In the genomic region with DNA sequence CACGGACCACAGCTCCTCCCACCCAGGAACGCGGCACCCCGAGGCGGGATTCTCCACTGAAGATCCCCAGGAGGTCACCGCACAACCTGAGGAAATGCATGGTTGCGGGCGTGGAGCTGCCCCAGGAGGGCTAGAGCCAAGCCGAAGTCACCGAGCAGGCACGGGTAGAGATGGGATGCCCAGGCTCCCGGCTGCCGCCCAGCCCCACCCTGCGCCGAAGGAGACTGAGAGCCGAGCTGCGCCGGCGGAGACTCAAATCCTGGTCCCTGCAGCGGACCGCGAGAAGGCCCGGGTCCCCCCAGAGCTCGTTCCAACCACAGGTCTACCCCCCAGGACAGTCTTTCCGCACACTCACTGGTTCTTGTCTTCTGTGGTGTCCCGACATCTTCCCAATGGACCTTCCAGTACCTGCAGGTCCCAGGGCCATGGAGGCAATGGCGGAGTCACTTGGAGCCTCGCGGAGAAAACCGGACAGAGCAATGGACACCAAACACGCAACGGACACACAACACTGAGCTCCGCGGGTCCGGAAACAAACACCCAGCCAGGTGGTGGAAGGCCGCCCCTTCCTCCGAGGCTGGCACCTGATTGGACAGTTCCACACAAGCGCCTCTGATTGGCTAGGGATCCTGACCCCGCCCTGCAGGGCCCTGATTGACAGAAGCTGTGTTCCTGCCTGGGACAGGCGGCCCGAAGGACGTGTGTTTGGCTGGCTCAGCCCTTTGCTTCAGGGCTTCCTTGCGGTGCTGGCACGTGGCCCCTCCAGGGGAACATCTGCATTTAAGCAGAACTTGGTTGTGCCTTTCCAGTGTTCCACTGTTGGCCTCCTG, we compare ENCODE assay signal across 1 cellular context.
TF ChIP-seq lines count a peak whose summit lies in the region.

No MANE protein-coding gene starts in this region.

TF ChIP-seq in HEK293, 187 proteins besides CTCF, POLR2A, EP300 and RAD21 (continued from another document):
- TF ChIP-seq, protein P1, sequence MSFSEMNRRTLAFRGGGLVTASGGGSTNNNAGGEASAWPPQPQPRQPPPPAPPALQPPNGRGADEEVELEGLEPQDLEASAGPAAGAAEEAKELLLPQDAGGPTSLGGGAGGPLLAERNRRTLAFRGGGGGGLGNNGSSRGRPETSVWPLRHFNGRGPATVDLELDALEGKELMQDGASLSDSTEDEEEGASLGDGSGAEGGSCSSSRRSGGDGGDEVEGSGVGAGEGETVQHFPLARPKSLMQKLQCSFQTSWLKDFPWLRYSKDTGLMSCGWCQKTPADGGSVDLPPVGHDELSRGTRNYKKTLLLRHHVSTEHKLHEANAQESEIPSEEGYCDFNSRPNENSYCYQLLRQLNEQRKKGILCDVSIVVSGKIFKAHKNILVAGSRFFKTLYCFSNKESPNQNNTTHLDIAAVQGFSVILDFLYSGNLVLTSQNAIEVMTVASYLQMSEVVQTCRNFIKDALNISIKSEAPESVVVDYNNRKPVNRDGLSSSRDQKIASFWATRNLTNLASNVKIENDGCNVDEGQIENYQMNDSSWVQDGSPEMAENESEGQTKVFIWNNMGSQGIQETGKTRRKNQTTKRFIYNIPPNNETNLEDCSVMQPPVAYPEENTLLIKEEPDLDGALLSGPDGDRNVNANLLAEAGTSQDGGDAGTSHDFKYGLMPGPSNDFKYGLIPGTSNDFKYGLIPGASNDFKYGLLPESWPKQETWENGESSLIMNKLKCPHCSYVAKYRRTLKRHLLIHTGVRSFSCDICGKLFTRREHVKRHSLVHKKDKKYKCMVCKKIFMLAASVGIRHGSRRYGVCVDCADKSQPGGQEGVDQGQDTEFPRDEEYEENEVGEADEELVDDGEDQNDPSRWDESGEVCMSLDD (tag by site-specific recombination; IDR thresholded peaks at IDR 0.05): no peak
- no peak for TF ChIP-seq ZNF626 (tag by site-specific recombination; IDR thresholded peaks at IDR 0.05)
- TF ChIP-seq SP2 (tag by site-specific recombination; IDR thresholded peaks at IDR 0.05): peak; percentile 81
- TF ChIP-seq SP3 (tag by site-specific recombination; IDR thresholded peaks at IDR 0.05): peak; percentile 54; the same call in 1 of the 2 replicates
- TF ChIP-seq, protein P2, sequence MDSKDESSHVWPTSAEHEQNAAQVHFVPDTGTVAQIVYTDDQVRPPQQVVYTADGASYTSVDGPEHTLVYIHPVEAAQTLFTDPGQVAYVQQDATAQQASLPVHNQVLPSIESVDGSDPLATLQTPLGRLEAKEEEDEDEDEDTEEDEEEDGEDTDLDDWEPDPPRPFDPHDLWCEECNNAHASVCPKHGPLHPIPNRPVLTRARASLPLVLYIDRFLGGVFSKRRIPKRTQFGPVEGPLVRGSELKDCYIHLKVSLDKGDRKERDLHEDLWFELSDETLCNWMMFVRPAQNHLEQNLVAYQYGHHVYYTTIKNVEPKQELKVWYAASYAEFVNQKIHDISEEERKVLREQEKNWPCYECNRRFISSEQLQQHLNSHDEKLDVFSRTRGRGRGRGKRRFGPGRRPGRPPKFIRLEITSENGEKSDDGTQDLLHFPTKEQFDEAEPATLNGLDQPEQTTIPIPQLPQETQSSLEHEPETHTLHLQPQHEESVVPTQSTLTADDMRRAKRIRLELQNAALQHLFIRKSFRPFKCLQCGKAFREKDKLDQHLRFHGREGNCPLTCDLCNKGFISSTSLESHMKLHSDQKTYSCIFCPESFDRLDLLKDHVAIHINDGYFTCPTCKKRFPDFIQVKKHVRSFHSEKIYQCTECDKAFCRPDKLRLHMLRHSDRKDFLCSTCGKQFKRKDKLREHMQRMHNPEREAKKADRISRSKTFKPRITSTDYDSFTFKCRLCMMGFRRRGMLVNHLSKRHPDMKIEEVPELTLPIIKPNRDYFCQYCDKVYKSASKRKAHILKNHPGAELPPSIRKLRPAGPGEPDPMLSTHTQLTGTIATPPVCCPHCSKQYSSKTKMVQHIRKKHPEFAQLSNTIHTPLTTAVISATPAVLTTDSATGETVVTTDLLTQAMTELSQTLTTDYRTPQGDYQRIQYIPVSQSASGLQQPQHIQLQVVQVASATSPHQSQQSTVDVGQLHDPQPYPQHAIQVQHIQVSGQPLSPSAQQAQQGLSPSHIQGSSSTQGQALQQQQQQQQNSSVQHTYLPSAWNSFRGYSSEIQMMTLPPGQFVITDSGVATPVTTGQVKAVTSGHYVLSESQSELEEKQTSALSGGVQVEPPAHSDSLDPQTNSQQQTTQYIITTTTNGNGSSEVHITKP (tag by site-specific recombination; IDR thresholded peaks at IDR 0.05): no peak
- TF ChIP-seq GLIS2 (tag by site-specific recombination; IDR thresholded peaks at IDR 0.05): peak; percentile 56
- no peak for TF ChIP-seq ZNF707 (tag by site-specific recombination; IDR thresholded peaks at IDR 0.05)
- TF ChIP-seq ZNF23 (tag by site-specific recombination; IDR thresholded peaks at IDR 0.05; ENCODE audit: borderline replicate concordance): no peak
- no peak for TF ChIP-seq ZNF529 (tag by site-specific recombination; IDR thresholded peaks at IDR 0.05; ENCODE audit: insufficient replicate concordance)
- no peak for TF ChIP-seq ZSCAN16 (tag by site-specific recombination; IDR thresholded peaks at IDR 0.05)
- TF ChIP-seq RBAK (tag by site-specific recombination; IDR thresholded peaks at IDR 0.05): no peak
- no peak for TF ChIP-seq ZNF433 (tag by site-specific recombination; IDR thresholded peaks at IDR 0.05; ENCODE audit: low read depth)
- TF ChIP-seq, protein P3, sequence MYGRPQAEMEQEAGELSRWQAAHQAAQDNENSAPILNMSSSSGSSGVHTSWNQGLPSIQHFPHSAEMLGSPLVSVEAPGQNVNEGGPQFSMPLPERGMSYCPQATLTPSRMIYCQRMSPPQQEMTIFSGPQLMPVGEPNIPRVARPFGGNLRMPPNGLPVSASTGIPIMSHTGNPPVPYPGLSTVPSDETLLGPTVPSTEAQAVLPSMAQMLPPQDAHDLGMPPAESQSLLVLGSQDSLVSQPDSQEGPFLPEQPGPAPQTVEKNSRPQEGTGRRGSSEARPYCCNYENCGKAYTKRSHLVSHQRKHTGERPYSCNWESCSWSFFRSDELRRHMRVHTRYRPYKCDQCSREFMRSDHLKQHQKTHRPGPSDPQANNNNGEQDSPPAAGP (tag by site-specific recombination; IDR thresholded peaks at IDR 0.05): 0 out of 2 replicates have a peak, but pooled peaks have one; percentile 11
- TF ChIP-seq ZFHX2 (tag by site-specific recombination; conservative IDR thresholded peaks at IDR 0.05): no peak
- peak; percentile 12; the same call in 1 of the 2 replicates for TF ChIP-seq GLIS1 (tag by site-specific recombination; IDR thresholded peaks at IDR 0.05)
- TF ChIP-seq ZNF16 (tag by site-specific recombination; IDR thresholded peaks at IDR 0.05; ENCODE audit: low read depth): no peak
- TF ChIP-seq, protein P4, sequence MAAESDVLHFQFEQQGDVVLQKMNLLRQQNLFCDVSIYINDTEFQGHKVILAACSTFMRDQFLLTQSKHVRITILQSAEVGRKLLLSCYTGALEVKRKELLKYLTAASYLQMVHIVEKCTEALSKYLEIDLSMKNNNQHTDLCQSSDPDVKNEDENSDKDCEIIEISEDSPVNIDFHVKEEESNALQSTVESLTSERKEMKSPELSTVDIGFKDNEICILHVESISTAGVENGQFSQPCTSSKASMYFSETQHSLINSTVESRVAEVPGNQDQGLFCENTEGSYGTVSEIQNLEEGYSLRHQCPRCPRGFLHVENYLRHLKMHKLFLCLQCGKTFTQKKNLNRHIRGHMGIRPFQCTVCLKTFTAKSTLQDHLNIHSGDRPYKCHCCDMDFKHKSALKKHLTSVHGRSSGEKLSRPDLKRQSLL (tag by site-specific recombination; IDR thresholded peaks at IDR 0.05): no peak
- TF ChIP-seq ZNF843 (tag by site-specific recombination; IDR thresholded peaks at IDR 0.05): no peak
- TF ChIP-seq ZNF19 (tag by site-specific recombination; IDR thresholded peaks at IDR 0.05; ENCODE audit: low read depth): no peak
- TF ChIP-seq, protein P5, sequence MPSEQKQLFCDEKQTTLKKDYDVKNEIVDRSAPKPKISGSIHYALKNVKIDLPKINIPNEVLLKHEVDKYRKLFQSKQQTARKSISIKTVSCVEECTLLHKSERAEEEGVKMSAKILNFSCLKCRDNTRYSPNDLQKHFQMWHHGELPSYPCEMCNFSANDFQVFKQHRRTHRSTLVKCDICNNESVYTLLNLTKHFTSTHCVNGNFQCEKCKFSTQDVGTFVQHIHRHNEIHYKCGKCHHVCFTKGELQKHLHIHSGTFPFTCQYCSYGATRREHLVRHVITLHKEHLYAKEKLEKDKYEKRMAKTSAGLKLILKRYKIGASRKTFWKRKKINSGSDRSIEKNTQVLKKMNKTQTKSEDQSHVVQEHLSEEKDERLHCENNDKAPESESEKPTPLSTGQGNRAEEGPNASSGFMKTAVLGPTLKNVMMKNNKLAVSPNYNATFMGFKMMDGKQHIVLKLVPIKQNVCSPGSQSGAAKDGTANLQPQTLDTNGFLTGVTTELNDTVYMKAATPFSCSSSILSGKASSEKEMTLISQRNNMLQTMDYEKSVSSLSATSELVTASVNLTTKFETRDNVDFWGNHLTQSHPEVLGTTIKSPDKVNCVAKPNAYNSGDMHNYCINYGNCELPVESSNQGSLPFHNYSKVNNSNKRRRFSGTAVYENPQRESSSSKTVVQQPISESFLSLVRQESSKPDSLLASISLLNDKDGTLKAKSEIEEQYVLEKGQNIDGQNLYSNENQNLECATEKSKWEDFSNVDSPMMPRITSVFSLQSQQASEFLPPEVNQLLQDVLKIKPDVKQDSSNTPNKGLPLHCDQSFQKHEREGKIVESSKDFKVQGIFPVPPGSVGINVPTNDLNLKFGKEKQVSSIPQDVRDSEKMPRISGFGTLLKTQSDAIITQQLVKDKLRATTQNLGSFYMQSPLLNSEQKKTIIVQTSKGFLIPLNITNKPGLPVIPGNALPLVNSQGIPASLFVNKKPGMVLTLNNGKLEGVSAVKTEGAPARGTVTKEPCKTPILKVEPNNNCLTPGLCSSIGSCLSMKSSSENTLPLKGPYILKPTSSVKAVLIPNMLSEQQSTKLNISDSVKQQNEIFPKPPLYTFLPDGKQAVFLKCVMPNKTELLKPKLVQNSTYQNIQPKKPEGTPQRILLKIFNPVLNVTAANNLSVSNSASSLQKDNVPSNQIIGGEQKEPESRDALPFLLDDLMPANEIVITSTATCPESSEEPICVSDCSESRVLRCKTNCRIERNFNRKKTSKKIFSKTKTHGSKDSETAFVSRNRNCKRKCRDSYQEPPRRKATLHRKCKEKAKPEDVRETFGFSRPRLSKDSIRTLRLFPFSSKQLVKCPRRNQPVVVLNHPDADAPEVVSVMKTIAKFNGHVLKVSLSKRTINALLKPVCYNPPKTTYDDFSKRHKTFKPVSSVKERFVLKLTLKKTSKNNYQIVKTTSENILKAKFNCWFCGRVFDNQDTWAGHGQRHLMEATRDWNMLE (tag by site-specific recombination; conservative IDR thresholded peaks at IDR 0.05; ENCODE audit: low read depth): peak; percentile 49
